8 cellular contexts compared by ENCODE assay signal in the genomic region with DNA sequence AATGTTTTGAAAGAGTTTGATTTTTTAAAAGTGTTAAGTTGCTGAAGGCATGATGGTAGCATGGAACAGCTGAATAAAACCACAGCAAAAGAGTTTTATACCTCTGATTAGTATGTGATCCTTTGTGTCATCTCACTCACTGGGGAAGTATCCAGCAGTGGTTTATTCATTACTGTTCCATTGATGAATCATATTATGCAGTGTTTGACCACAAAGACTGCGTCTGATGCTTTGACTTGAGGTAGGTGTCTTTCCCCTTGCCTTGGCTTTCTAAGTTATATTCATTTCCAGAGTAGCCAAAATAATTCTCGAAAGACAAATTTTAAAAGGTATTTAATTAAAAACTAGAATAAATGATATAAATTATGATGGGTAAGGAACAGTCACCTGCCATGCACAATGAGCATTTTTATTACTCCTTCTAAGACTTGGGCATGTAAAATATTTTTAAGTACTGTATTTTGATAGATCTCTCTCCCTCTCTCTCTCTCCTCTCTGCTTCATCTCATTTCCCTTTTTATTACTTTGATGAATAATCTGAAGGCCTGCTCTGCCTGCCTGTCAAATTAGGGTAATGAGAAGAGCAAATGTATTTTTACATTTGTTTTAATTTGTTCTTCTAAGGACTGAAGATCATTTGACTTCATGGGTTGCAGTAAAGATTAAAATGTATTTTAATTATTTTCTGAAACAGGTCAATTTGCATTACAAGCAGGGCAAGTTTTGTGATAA.
DNase-seq lines count a peak whose midpoint lies in the region; ATAC-seq, FAIRE-seq and TF ChIP-seq lines count a peak whose summit lies in the region.

No MANE protein-coding gene starts in this region.

- H3K4me3 ChIP-seq in GM12878: no peak overlapping the region

- DNase-seq in AG20443 (ENCODE audit: low spot score) (peak; percentile 55), GM12878 (ENCODE audit: low read depth, low spot score) (peak; percentile 32), dedifferentiated amniotic fluid mesenchymal stem cell (ENCODE audit: extremely low spot score) (no peak), left ventricle myocardium superior (no peak), NCI-H2081 (lab: John Stamatoyannopoulos, UW) (no peak), cortex of kidney (lab: John Stamatoyannopoulos, UW) (no peak)

- no peaks in the 10 kb centered on the region for H3K27me3 ChIP-seq in GM12878 (replicated peaks in 1 of 2; ENCODE audit: control insufficient read depth in 2 of 2, insufficient read depth in 2 of 2, low read length in 1 of 2)

- H3K4me2 ChIP-seq in GM12878 (ENCODE audit: control insufficient read depth, insufficient read depth): no peak overlapping the region

- intact Hi-C loops in GM12878 (cut with micrococcal nuclease; ENCODE audit: unreplicated experiment) (loop anchor here (5.0 kb wide), 1 partner anchor 248 kb away; no protein-coding TSS in a partner anchor), left ventricle myocardium superior (cut with micrococcal nuclease) (no loop called here)

- TF ChIP-seq CTCF in GM12878 (IDR thresholded peaks at IDR 0.05 in 2 of 3, conservative IDR thresholded peaks at IDR 0.05 in 1 of 3; ENCODE audit: control insufficient read depth in 2 of 3, extremely low read depth in 1 of 3, insufficient read depth in 1 of 3, low read depth in 3 of 3, low read length in 3 of 3): no peak

- H3K79me2 ChIP-seq in GM12878 (ENCODE audit: control insufficient read depth, insufficient read depth, low read length): no peaks in the 10 kb centered on the region

- POLR2A ChIA-PET in GM12878 (lab: Charles Lee): no interaction called here

- ATAC-seq in GM19395 (IDR thresholded peaks at IDR 0.05; ENCODE audit: unreplicated experiment): peak; percentile 88
- ATAC-seq in HG03108 (IDR thresholded peaks at IDR 0.05; ENCODE audit: unreplicated experiment): peak; percentile 80
- ATAC-seq in GM12878: peak; percentile 86
- no peak for ATAC-seq in left ventricle myocardium superior

- no TSS peak for BruUV-seq in GM12878 (replicated peaks; lab: Mats Ljungman, UMichigan)

- CTCF ChIA-PET in GM12878 (lab: Yijun Ruan, JAX): interaction anchor here (0.7 kb wide), 1 partner anchor 121 kb away, joined by 3 read pairs; no protein-coding TSS in a partner anchor

- RAD21 ChIA-PET in GM12878 (lab: Charles Lee; ENCODE audit: unreplicated experiment): no interaction called here

- SMC1A ChIA-PET in GM12878 (lab: Charles Lee; ENCODE audit: uncharacterized antibody, unreplicated experiment): no interaction called here

- no peak for TF ChIP-seq RAD21 in GM12878 (IDR thresholded peaks at IDR 0.05; ENCODE audit: insufficient read depth, low read depth, low read length)

- no peak overlapping the region for H3K9ac ChIP-seq in GM12878 (ENCODE audit: control insufficient read depth, insufficient read depth, low read length)

- FAIRE-seq in GM12878 (lab: Jason Lieb, UNC): peak; percentile 71

- in situ Hi-C loops in GM12878 (cut with MboI): no loop called here

- no peaks in the 10 kb centered on the region for H4K20me1 ChIP-seq in GM12878 (ENCODE audit: control insufficient read depth, insufficient read depth)

- no peak overlapping the region for H2AFZ ChIP-seq in GM12878 (ENCODE audit: control insufficient read depth, low read depth, low read length)

- TF ChIP-seq EP300 in GM12878 (IDR thresholded peaks at IDR 0.05; ENCODE audit: borderline replicate concordance in 1 of 2, control insufficient read depth in 1 of 2, low read depth in 2 of 2, low read length in 2 of 2): peak; percentile 58 to 87; a peak in 2 of 4 replicates

- H3K9me3 ChIP-seq in GM12878 (replicated peaks; ENCODE audit: control insufficient read depth, insufficient read depth, low read length): no peaks in the 10 kb centered on the region

- no peaks in the 10 kb centered on the region for H3K36me3 ChIP-seq in GM12878 (ENCODE audit: control insufficient read depth in 2 of 2, insufficient read depth in 2 of 2, low read length in 1 of 2)

- peaks cover 4% of the 10 kb centered on the region for H3K4me1 ChIP-seq in GM12878 (ENCODE audit: control insufficient read depth, insufficient read depth, low read length)

- no peak overlapping the region for H3K27ac ChIP-seq in GM12878 (ENCODE audit: control insufficient read depth, insufficient read depth)

- 0% methylated on average over 2 of the region's 2 CpGs for WGBS in GM12878 (ENCODE audit: insufficient coverage, insufficient replicate concordance, low lambda C conversion rate, missing lambda C conversion rate)

- TF ChIP-seq POLR2A in GM12878 (IDR thresholded peaks at IDR 0.05; ENCODE audit: low read depth, low read length): no peak

TF ChIP-seq in GM12878, 131 proteins besides CTCF, POLR2A, EP300 and RAD21 (continues in another document):
- TF ChIP-seq CHD4 (IDR thresholded peaks at IDR 0.05): no peak
- TF ChIP-seq TCF7 (IDR thresholded peaks at IDR 0.05; ENCODE audit: borderline replicate concordance): peak; percentile 83
- TF ChIP-seq BCL3 (IDR thresholded peaks at IDR 0.05; ENCODE audit: borderline replicate concordance, insufficient read depth, low read depth, low read length, poor library complexity, severe bottlenecking): peak; percentile 87
- 0 out of 2 replicates have a peak, but pooled peaks have one; percentile 58 for TF ChIP-seq MTA3 (IDR thresholded peaks at IDR 0.05; ENCODE audit: borderline replicate concordance, low read length)
- TF ChIP-seq ZNF384 (IDR thresholded peaks at IDR 0.05; ENCODE audit: borderline replicate concordance, low read depth, low read length): no peak
- TF ChIP-seq SP1 (IDR thresholded peaks at IDR 0.05; ENCODE audit: low read depth, low read length): no peak
- TF ChIP-seq ZNF24 (IDR thresholded peaks at IDR 0.05): 0 out of 2 replicates have a peak, but pooled peaks have one; percentile 22
- TF ChIP-seq, protein P1, sequence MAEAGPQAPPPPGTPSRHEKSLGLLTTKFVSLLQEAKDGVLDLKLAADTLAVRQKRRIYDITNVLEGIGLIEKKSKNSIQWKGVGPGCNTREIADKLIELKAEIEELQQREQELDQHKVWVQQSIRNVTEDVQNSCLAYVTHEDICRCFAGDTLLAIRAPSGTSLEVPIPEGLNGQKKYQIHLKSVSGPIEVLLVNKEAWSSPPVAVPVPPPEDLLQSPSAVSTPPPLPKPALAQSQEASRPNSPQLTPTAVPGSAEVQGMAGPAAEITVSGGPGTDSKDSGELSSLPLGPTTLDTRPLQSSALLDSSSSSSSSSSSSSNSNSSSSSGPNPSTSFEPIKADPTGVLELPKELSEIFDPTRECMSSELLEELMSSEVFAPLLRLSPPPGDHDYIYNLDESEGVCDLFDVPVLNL (IDR thresholded peaks at IDR 0.05; ENCODE audit: low read depth, low read length): no peak
- 0 out of 2 replicates have a peak, but pooled peaks have one; percentile 24 for TF ChIP-seq NBN (IDR thresholded peaks at IDR 0.05)
- TF ChIP-seq NFIC (IDR thresholded peaks at IDR 0.05; ENCODE audit: low read depth, low read length): peak; percentile 99
- TF ChIP-seq NFYA (IDR thresholded peaks at IDR 0.05; ENCODE audit: borderline replicate concordance, low read depth, low read length): no peak
- peak in 1 of 2 experiments; percentile 79; a peak in 2 of 4 replicates for TF ChIP-seq ETV6 (conservative IDR thresholded peaks at IDR 0.05 in 1 of 2, IDR thresholded peaks at IDR 0.05 in 1 of 2; ENCODE audit: borderline replicate concordance in 1 of 2, low read depth in 1 of 2)
- no peak for TF ChIP-seq TARDBP (IDR thresholded peaks at IDR 0.05; ENCODE audit: borderline replicate concordance)
- peak; percentile 72; the same call in 1 of the 2 replicates for TF ChIP-seq BACH1 (IDR thresholded peaks at IDR 0.05; ENCODE audit: borderline replicate concordance)
- TF ChIP-seq E4F1 (IDR thresholded peaks at IDR 0.05; ENCODE audit: borderline replicate concordance, partially characterized antibody): no peak
- TF ChIP-seq POLR2AphosphoS2 (IDR thresholded peaks at IDR 0.05; ENCODE audit: low read depth, low read length): no peak
- peak; percentile 100 for TF ChIP-seq RUNX3 (IDR thresholded peaks at IDR 0.05; ENCODE audit: low read length)
- peak; percentile 100 for TF ChIP-seq JUNB (IDR thresholded peaks at IDR 0.05)
- peak; percentile 42; the same call in 1 of the 2 replicates for TF ChIP-seq ZBED1 (IDR thresholded peaks at IDR 0.05; ENCODE audit: borderline replicate concordance)
- TF ChIP-seq POLR2AphosphoS5 (IDR thresholded peaks at IDR 0.05; ENCODE audit: low read length): no peak

Comparison
In these comparisons a context has a peak if more than half of its experiments do, and no peak if none do; other contexts are left out.
1. DNase-seq: peak in AG20443 (single experiment) and GM12878 (single experiment); none in dedifferentiated amniotic fluid mesenchymal stem cell (single experiment), left ventricle myocardium superior (single experiment), NCI-H2081 (0 of 2) and cortex of kidney (single experiment).